ENCODE assay signal across 8 cellular contexts in genomic region chr2:218406209-218406948, GRCh38. TPM values are rescaled to one million over a fixed set of nuclear protein-coding genes. Genes with fewer than 3 reads are reported as not detected.
DNase-seq lines count a peak whose midpoint lies in the region; ATAC-seq and TF ChIP-seq lines count a peak whose summit lies in the region.

No MANE protein-coding gene starts in this region.

- ATAC-seq in GM18502 (IDR thresholded peaks at IDR 0.05; ENCODE audit: poor library complexity, unreplicated experiment) (peak; percentile 85), HG02943 (IDR thresholded peaks at IDR 0.05; ENCODE audit: low read depth, unreplicated experiment) (peak; percentile 57)

- H3K27ac Mint-ChIP-seq in T-helper 1 cell treated with Interleukin-12 subunit alpha and Interleukin-12 subunit beta and Interleukin-4 antibody, amounts not matched to agents 30 μg/mL and 1 μg/mL, for 36 hours = peak overlapping the region; percentile 89

- no peaks in the 10 kb centered on the region for H3K9me3 Mint-ChIP-seq in T-helper 1 cell treated with Interleukin-12 subunit alpha and Interleukin-12 subunit beta and Interleukin-4 antibody, amounts not matched to agents 30 μg/mL and 1 μg/mL, for 36 hours

- H3K27ac ChIP-seq in angular gyrus (ENCODE audit: low read depth, low read length) (peak overlapping the region; percentile 94), right atrium auricular region (peak overlapping the region; percentile 88 to 90), uterus (peak overlapping the region; percentile 93 to 94)

- peaks cover 30% of the 10 kb centered on the region for H3K4me1 Mint-ChIP-seq in T-helper 1 cell treated with Interleukin-12 subunit alpha and Interleukin-12 subunit beta and Interleukin-4 antibody, amounts not matched to agents 30 μg/mL and 1 μg/mL, for 36 hours (ENCODE audit: low read depth)

- intact Hi-C loops in uterus (cut with DNase I; ENCODE audit: low total_unique reads) = loop anchor here (10.0 kb wide), 1 partner anchor 58 kb away; no protein-coding TSS in a partner anchor

- H3K9me3 ChIP-seq in right atrium auricular region (no peaks in the 10 kb centered on the region), uterus (no peaks in the 10 kb centered on the region)

- peaks cover 0 to 53% of the 10 kb centered on the region in 2 donors for H3K4me1 ChIP-seq in right atrium auricular region
- peaks cover 0 to 25% of the 10 kb centered on the region in 2 donors for H3K4me1 ChIP-seq in uterus

- DNase-seq in NCI-H1694 treated with DMSO at 0.1 percent for 48 hours (lab: John Stamatoyannopoulos, UW) (peak; percentile 90), right atrium auricular region (ENCODE audit: low spot score) (peak; percentile 95), putamen (ENCODE audit: low spot score) (peak; percentile 97), uterus (peak; percentile 97 to 98)

- H3K4me3 ChIP-seq in right atrium auricular region = peak overlapping the region; percentile 37 to 55
- H3K4me3 ChIP-seq in uterus = peak overlapping the region; percentile 37 to 51

- no peaks in the 10 kb centered on the region for H3K27me3 Mint-ChIP-seq in T-helper 1 cell treated with Interleukin-12 subunit alpha and Interleukin-12 subunit beta and Interleukin-4 antibody, amounts not matched to agents 30 μg/mL and 1 μg/mL, for 36 hours (ENCODE audit: low read depth)

- peaks cover 25% of the 10 kb centered on the region for H3K36me3 Mint-ChIP-seq in T-helper 1 cell treated with Interleukin-12 subunit alpha and Interleukin-12 subunit beta and Interleukin-4 antibody, amounts not matched to agents 30 μg/mL and 1 μg/mL, for 36 hours (ENCODE audit: low read depth)

- TF ChIP-seq CTCF in right atrium auricular region (IDR thresholded peaks at IDR 0.05) = peak; percentile 75 to 87
- TF ChIP-seq CTCF in uterus (IDR thresholded peaks at IDR 0.05) = peak; percentile 73 to 93 (median 90)

- H3K27me3 ChIP-seq in right atrium auricular region = no peaks in the 10 kb centered on the region
- no peaks in the 10 kb centered on the region for H3K27me3 ChIP-seq in uterus

- H3K36me3 ChIP-seq in right atrium auricular region = peaks cover 35% of the 10 kb centered on the region
- H3K36me3 ChIP-seq in uterus = no peaks in the 10 kb centered on the region

- TF ChIP-seq POLR2A in uterus (IDR thresholded peaks at IDR 0.05) = peak in 1 of 2 donors; percentile 36

- H3K4me3 Mint-ChIP-seq in T-helper 1 cell treated with Interleukin-12 subunit alpha and Interleukin-12 subunit beta and Interleukin-4 antibody, amounts not matched to agents 30 μg/mL and 1 μg/mL, for 36 hours = peak overlapping the region; percentile 73

RNA-seq across cellular contexts. Expression of gene CTDSP1, which starts 6.7 kb away (rescaled TPM):
- 10 to 100 TPM; 54.2 to 99.5 TPM for total RNA-seq in right atrium auricular region
- 100 to 1,000 TPM in 2 of 4 donors, 10 to 100 TPM in 2; 48.8 to 198 (median 76.8) TPM for total RNA-seq in uterus

RNA-seq across cellular contexts. Expression of gene VIL1, which starts 12.5 kb away (rescaled TPM):
- total RNA-seq in right atrium auricular region (not detected), uterus (under 1 TPM in 3 of 4 donors, not detected in 1; 0.28 to 0.59 (median 0.51) TPM)

RNA-seq across cellular contexts. Expression of gene SLC11A1, which starts 24.3 kb away (rescaled TPM):
- total RNA-seq in right atrium auricular region (10 to 100 TPM in 1 of 2 donors, 1 to 10 TPM in 1; 8.7 to 22.1 TPM), uterus (10 to 100 TPM in 1 of 4 donors, 1 to 10 TPM in 1, under 1 TPM in 2; 0.26 to 14.0 (median 4.2) TPM)

RNA-seq across cellular contexts. Expression of gene CATIP, which starts 49.7 kb away (rescaled TPM):
- total RNA-seq in right atrium auricular region = not detected
- total RNA-seq in uterus = under 1 TPM in 2 of 4 donors, not detected in 2; 0.85 to 0.97 TPM

Comparison
In these comparisons a context has a peak if more than half of its experiments do, and no peak if none do; other contexts are left out.
1. Peak in every context shown above with its lines: DNase-seq, ATAC-seq, H3K4me3 ChIP-seq and H3K27ac ChIP-seq.